Comparison of ENCODE assay signal across 26 cellular contexts in the genomic region with DNA sequence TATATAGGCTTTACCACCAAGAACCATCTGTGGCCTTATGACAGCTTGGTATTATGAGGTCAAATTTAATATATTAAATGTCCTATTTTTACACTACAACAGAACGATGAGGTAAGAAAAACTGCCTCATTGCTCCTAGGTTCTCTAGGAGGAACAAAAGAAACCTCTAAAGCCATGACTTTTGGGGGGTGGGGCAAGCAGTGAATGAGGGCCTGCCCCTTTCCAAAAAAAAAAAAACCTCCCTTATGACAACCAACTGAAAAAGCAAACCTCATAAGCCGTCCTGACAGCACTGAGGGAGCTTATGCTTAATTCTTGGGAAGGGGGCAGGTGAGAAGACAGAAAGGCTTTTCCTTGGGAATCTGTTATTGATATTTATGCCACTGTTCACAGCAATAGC.
"Had no signal": no experiment of that assay in that cellular context is flagged by ENCODE, and none has a peak within 500 bp of the region (broad histone marks: within the 10 kb centered on the region; RNA-seq: fewer than 3 reads in every experiment).

No MANE protein-coding gene starts in this region.

- H3K4me3 ChIP-seq: ascending aorta, hepatocyte, lower lobe of right lung, pancreas, psoas muscle, right atrium auricular region, stomach, testis, vagina had no signal

- ATAC-seq: esophagus mucosa; left lobe of liver; lower lobe of right lung; naive thymus-derived CD8-positive, alpha-beta T cell; pancreas; WTC11 had no signal

- H3K4me2 ChIP-seq: hepatocyte had no signal

- H3K9me3 Mint-ChIP-seq: activated naive CD4-positive, alpha-beta T cell treated with anti-CD3 and anti-CD28 coated beads, Interleukin-2, amount 50 U/mL, for 24 hours; activated T-helper 1 cell treated with anti-CD3 and anti-CD28 coated beads, Interleukin-12 subunit alpha, Interleukin-12 subunit beta, Interleukin-2, Interleukin-4 antibody, amounts not matched to agents 30 ng/mL and 10 ng/mL and 1 ng/mL, durations not matched to agents 14 hours and 24 hours and 36 hours; immature natural killer cell; naive thymus-derived CD8-positive, alpha-beta T cell; type B pancreatic cell; WTC11 had no signal

- H3K9me3 ChIP-seq: ascending aorta, lower lobe of right lung, pancreas, psoas muscle, right atrium auricular region, stomach, testis, vagina had no signal

- H3K27ac Mint-ChIP-seq: activated T-helper 1 cell treated with anti-CD3 and anti-CD28 coated beads, Interleukin-12 subunit alpha, Interleukin-12 subunit beta, Interleukin-2, Interleukin-4 antibody, amounts not matched to agents 30 ng/mL and 10 ng/mL and 1 ng/mL, durations not matched to agents 14 hours and 24 hours and 36 hours; type B pancreatic cell; WTC11 had no signal

- H3K4me1 ChIP-seq: ascending aorta, lower lobe of right lung, pancreas, testis, vagina had no signal

- DNase-seq: activated CD4-positive, alpha-beta T cell treated with anti-CD3 and anti-CD28 coated beads, Interleukin-2, amount 50 U/mL, for 4 hours; activated gamma-delta T cell treated with Interleukin-2 at 50 U/mL for 16 hours; brain microvascular endothelial cell; dermis blood vessel endothelial cell; effector memory CD4-positive, alpha-beta T cell; glutamatergic neuron; lower lobe of right lung; naive thymus-derived CD8-positive, alpha-beta T cell; pancreas; psoas muscle; stimulated activated CD4-positive, alpha-beta T cell treated with anti-CD3 and anti-CD28 coated beads, Interleukin-1b, Interleukin-23, amount 100 ng/mL, for 48 hours; stomach; T-helper 1 cell; T1000; testis had no signal

- H2AFZ ChIP-seq: hepatocyte had no signal

- H3K27me3 Mint-ChIP-seq: activated naive CD4-positive, alpha-beta T cell treated with anti-CD3 and anti-CD28 coated beads, Interleukin-2, amount 50 U/mL, for 24 hours; naive thymus-derived CD8-positive, alpha-beta T cell; type B pancreatic cell had no signal

- H3K27me3 ChIP-seq: ascending aorta, brain microvascular endothelial cell, hepatocyte, pancreas, right atrium auricular region, stomach, testis, vagina had no signal

- H3K27ac ChIP-seq: ascending aorta, brain microvascular endothelial cell, hepatocyte, lower lobe of right lung, pancreas, psoas muscle, right atrium auricular region, stomach, testis, vagina had no signal

- H3K4me3 Mint-ChIP-seq: activated naive CD4-positive, alpha-beta T cell treated with anti-CD3 and anti-CD28 coated beads, Interleukin-2, amount 50 U/mL, for 24 hours; activated T-helper 1 cell treated with anti-CD3 and anti-CD28 coated beads, Interleukin-12 subunit alpha, Interleukin-12 subunit beta, Interleukin-2, Interleukin-4 antibody, amounts not matched to agents 30 ng/mL and 10 ng/mL and 1 ng/mL, durations not matched to agents 14 hours and 24 hours and 36 hours; naive thymus-derived CD8-positive, alpha-beta T cell; type B pancreatic cell; WTC11 had no signal
